In genomic region chr7:41881313-41882130, GRCh38 we compare ENCODE assay signal across 8 cellular contexts.
DNase-seq lines count a peak whose midpoint lies in the region; ATAC-seq and TF ChIP-seq lines count a peak whose summit lies in the region.

No MANE protein-coding gene starts in this region.

- no peak overlapping the region for H3K9ac ChIP-seq in SK-N-SH

- H3K79me2 ChIP-seq in SK-N-SH (ENCODE audit: insufficient read depth), result no peaks in the 10 kb centered on the region

- peak overlapping the region; percentile 19 for H3K4me3 Mint-ChIP-seq in activated naive CD4-positive, alpha-beta T cell treated with anti-CD3 and anti-CD28 coated beads for 36 hours

- no peaks in the 10 kb centered on the region for H3K36me3 ChIP-seq in SK-N-SH (replicated peaks in 1 of 2; ENCODE audit: control insufficient read depth in 1 of 2, insufficient read depth in 2 of 2, low read length in 1 of 2)
- no peaks in the 10 kb centered on the region for H3K36me3 ChIP-seq in neutrophil

- no peak overlapping the region for H3K4me2 ChIP-seq in SK-N-SH

- H3K9me3 ChIP-seq in SK-N-SH (no peaks in the 10 kb centered on the region), neutrophil (no peaks in the 10 kb centered on the region)

- no peak overlapping the region for H3K4me3 ChIP-seq in SK-N-SH (ENCODE audit: low read depth in 2 of 2, low read length in 1 of 2)
- H3K4me3 ChIP-seq in neutrophil (ENCODE audit: low read depth in 1 of 2, low read length in 1 of 2), result peak overlapping the region; percentile 42 to 47

- peaks cover 52% of the 10 kb centered on the region for H3K4me1 Mint-ChIP-seq in activated naive CD4-positive, alpha-beta T cell treated with anti-CD3 and anti-CD28 coated beads for 36 hours (ENCODE audit: low read depth)

- H3K9me2 ChIP-seq in SK-N-SH, result no peaks in the 10 kb centered on the region

- H3K27me3 Mint-ChIP-seq in activated naive CD4-positive, alpha-beta T cell treated with anti-CD3 and anti-CD28 coated beads for 36 hours (ENCODE audit: low read depth), result no peaks in the 10 kb centered on the region

- ATAC-seq in GM18508 (IDR thresholded peaks at IDR 0.05; ENCODE audit: insufficient read depth, unreplicated experiment) (peak; percentile 95), HG02884 (IDR thresholded peaks at IDR 0.05; ENCODE audit: unreplicated experiment) (peak; percentile 96)

- H3K36me3 Mint-ChIP-seq in activated naive CD4-positive, alpha-beta T cell treated with anti-CD3 and anti-CD28 coated beads for 36 hours (ENCODE audit: low read depth), result peaks cover 21% of the 10 kb centered on the region

- 74% methylated on average over 13 of the region's 13 CpGs for WGBS in SK-N-SH (ENCODE audit: low lambda C conversion rate)

- no peak for TF ChIP-seq EP300 in SK-N-SH (IDR thresholded peaks at IDR 0.05; ENCODE audit: borderline replicate concordance in 1 of 2, low read depth in 1 of 2, low read length in 1 of 2)

- no peak for TF ChIP-seq RAD21 in SK-N-SH (IDR thresholded peaks at IDR 0.05; ENCODE audit: low read length)

- POLR2A ChIA-PET in SK-N-SH (lab: Yijun Ruan, JAX), result no interaction called here

- peaks cover 17% of the 10 kb centered on the region for H3K9me3 Mint-ChIP-seq in activated naive CD4-positive, alpha-beta T cell treated with anti-CD3 and anti-CD28 coated beads for 36 hours

- no peaks in the 10 kb centered on the region for H4K20me1 ChIP-seq in SK-N-SH (ENCODE audit: insufficient read depth)

- peak overlapping the region; percentile 98 for H3K27ac Mint-ChIP-seq in activated naive CD4-positive, alpha-beta T cell treated with anti-CD3 and anti-CD28 coated beads for 36 hours

- no peak for DNase-seq in SK-N-SH
- DNase-seq in activated naive CD4-positive, alpha-beta T cell treated with anti-CD3 and anti-CD28 coated beads for 36 hours, result peak; percentile 92
- DNase-seq in HuH-7 (ENCODE audit: low spot score), result no peak
- DNase-seq in islet precursor cell, result no peak
- DNase-seq in DMS114 treated with DMSO at 0.1 percent for 48 hours (lab: John Stamatoyannopoulos, UW; ENCODE audit: unreplicated experiment), result no peak

- H3F3A ChIP-seq in SK-N-SH (replicated peaks; ENCODE audit: insufficient read depth), result peaks cover 56% of the 10 kb centered on the region

- intact Hi-C loops in activated naive CD4-positive, alpha-beta T cell treated with anti-CD3 and anti-CD28 coated beads for 36 hours (cut with micrococcal nuclease), result loop anchor here (1.0 to 10.0 kb wide), 15 partner anchors 11 to 1934 kb away; partner anchors contain the start of genes C7orf25, MRPL32 and PSMA2

- H3K4me1 ChIP-seq in SK-N-SH (ENCODE audit: control insufficient read depth in 1 of 2, insufficient read depth in 2 of 2, low read depth in 1 of 2, low read length in 1 of 2) (peaks cover 16 to 55% of the 10 kb centered on the region in 2 experiments), neutrophil (ENCODE audit: control insufficient read depth in 1 of 2, insufficient read depth in 1 of 2, low read depth in 1 of 2, low read length in 1 of 2) (peaks cover 21 to 22% of the 10 kb centered on the region in 2 experiments)

- TF ChIP-seq CTCF in SK-N-SH (IDR thresholded peaks at IDR 0.05) (no peak), neutrophil (IDR thresholded peaks at IDR 0.05) (peak; percentile 30)

- CTCF ChIA-PET in SK-N-SH (lab: Yijun Ruan, JAX), result interaction anchor here (1.3 to 1.6 kb wide), 2 partner anchors 23 to 59 kb away, joined by 4 to 8 read pairs; no protein-coding TSS in a partner anchor
- CTCF ChIA-PET in activated naive CD4-positive, alpha-beta T cell treated with anti-CD3 and anti-CD28 coated beads for 36 hours (lab: Charles Lee), result no interaction called here

- H3K27ac ChIP-seq in SK-N-SH (ENCODE audit: low read depth in 2 of 2, low read length in 1 of 2) (peak overlapping the region; percentile 90 to 92; a peak in 3 of 4 replicates), neutrophil (peak overlapping the region; percentile 87)

- H2AFZ ChIP-seq in SK-N-SH (ENCODE audit: low read depth), result 0 out of 2 replicates have a peak overlapping the region, but pooled peaks have one; percentile 0

- H3K27me3 ChIP-seq in SK-N-SH (ENCODE audit: insufficient read depth) (no peaks in the 10 kb centered on the region), neutrophil (no peaks in the 10 kb centered on the region)

TF ChIP-seq in SK-N-SH, 30 proteins besides CTCF, POLR2A, EP300 and RAD21:
- no peak for TF ChIP-seq GATA2 (CRISPR knock-in tag; IDR thresholded peaks at IDR 0.05)
- no peak for TF ChIP-seq MEF2A (IDR thresholded peaks at IDR 0.05; ENCODE audit: borderline replicate concordance, low read depth)
- TF ChIP-seq FOSL2 (IDR thresholded peaks at IDR 0.05; ENCODE audit: borderline replicate concordance, low read depth), result no peak
- TF ChIP-seq POLR2AphosphoS5 (IDR thresholded peaks at IDR 0.05; ENCODE audit: low read depth, low read length), result no peak
- no peak for TF ChIP-seq SMC3 (IDR thresholded peaks at IDR 0.05; ENCODE audit: low read depth, low read length)
- TF ChIP-seq USF1 (IDR thresholded peaks at IDR 0.05; ENCODE audit: borderline replicate concordance, low read depth), result no peak
- no peak for TF ChIP-seq MXI1 (IDR thresholded peaks at IDR 0.05; ENCODE audit: low read depth, low read length)
- no peak for TF ChIP-seq RXRA (IDR thresholded peaks at IDR 0.05; ENCODE audit: borderline replicate concordance, low read depth)
- no peak for TF ChIP-seq NFIC (IDR thresholded peaks at IDR 0.05; ENCODE audit: borderline replicate concordance)
- TF ChIP-seq NRF1 (IDR thresholded peaks at IDR 0.05; ENCODE audit: low read depth, low read length), result no peak
- TF ChIP-seq FOXJ3 (CRISPR knock-in tag; IDR thresholded peaks at IDR 0.05), result no peak
- no peak for TF ChIP-seq ELF1 (IDR thresholded peaks at IDR 0.05)

Comparison
In these comparisons a context has a peak if more than half of its experiments do, and no peak if none do; other contexts are left out.
1. H3K4me3 ChIP-seq: peak in neutrophil (2 of 2); none in SK-N-SH (0 of 2).